ENCODE assay signal across 12 cellular contexts in the genomic region with DNA sequence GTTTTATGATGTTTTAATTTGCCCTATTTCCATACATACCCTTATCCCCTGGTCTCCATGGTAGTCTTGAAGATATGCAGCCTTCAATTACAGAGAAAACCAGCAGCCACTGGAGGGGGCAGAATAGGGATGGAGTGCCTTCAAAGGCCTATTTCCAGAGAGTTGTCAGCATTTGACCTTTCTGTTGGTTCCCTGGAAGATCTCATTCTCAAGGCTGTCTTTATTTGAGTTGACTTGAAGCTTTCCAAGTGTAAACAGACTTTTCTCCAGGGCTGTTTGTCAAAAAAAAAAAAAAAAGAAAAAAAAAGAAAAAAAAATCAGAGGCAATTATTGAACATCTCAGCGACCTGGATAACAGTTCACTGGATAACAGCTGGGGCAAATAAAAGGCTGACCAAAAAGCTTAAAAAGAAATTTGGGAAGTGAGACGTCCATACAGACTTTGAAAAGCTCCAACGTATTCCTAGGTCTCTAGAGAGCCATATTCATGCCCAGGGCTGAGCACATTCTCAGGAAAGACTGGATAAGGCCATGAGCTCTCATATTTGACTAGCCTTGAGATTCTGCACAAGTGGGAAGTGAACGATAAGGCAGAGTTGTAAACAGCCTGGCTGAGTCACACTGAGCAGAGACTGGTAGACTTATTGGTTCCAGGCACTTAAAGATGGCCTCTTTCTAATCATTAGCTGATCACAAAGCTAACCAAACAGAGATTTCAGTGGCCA.
DNase-seq lines count a peak whose midpoint lies in the region; ATAC-seq and TF ChIP-seq lines count a peak whose summit lies in the region.
"Had no signal": no experiment of that assay in that cellular context is flagged by ENCODE, and none has a peak within 500 bp of the region (broad histone marks: within the 10 kb centered on the region; RNA-seq: fewer than 3 reads in every experiment).

No MANE protein-coding gene starts in this region.

- H3K36me3 ChIP-seq in right atrium auricular region, result no peaks in the 10 kb centered on the region

- peaks cover 9% of the 10 kb centered on the region for H3K36me3 Mint-ChIP-seq in chondrocyte (ENCODE audit: low read depth)

- H3K4me1 Mint-ChIP-seq in chondrocyte (ENCODE audit: low read depth), result peaks cover 33% of the 10 kb centered on the region

- H3K9me3 ChIP-seq in right atrium auricular region, result peaks cover 0 to 24% of the 10 kb centered on the region in 2 donors

- no peak for DNase-seq in chondrocyte (ENCODE audit: low spot score)
- no peak for DNase-seq in right atrium auricular region (ENCODE audit: low spot score)
- no peak for DNase-seq in sciatic nerve (ENCODE audit: low spot score)
- DNase-seq in NOMO-1 treated with dmso at 0.1 percent for 144 hours (lab: John Stamatoyannopoulos, UW; ENCODE audit: unreplicated experiment), result no peak
- no peak for DNase-seq in RPMI8226
- no peak for DNase-seq in GM19240 (ENCODE audit: insufficient read length, low spot score)
- DNase-seq: ACHN; activated CD8-positive, alpha-beta T cell treated with anti-CD3 and anti-CD28 coated beads for 36 hours; activated gamma-delta T cell had no signal

- H3K4me1 ChIP-seq in right atrium auricular region, result peaks cover 0 to 5% of the 10 kb centered on the region in 2 donors

- no peak overlapping the region for H3K4me3 Mint-ChIP-seq in chondrocyte (ENCODE audit: unreplicated experiment)
- H3K4me3 Mint-ChIP-seq: activated CD8-positive, alpha-beta T cell treated with anti-CD3 and anti-CD28 coated beads for 36 hours; T-helper 1 cell treated with Interleukin-12 subunit alpha and Interleukin-12 subunit beta and Interleukin-4 antibody, amounts not matched to agents 30 μg/mL and 1 μg/mL, for 36 hours had no signal

- H3K27ac ChIP-seq in C4-2B (peak overlapping the region; percentile 42; the same call in 1 of the 2 replicates), right atrium auricular region (peak overlapping the region; percentile 54 to 76)

- TF ChIP-seq CTCF in C4-2B (conservative IDR thresholded peaks at IDR 0.05) (no peak), chondrocyte (IDR thresholded peaks at IDR 0.05) (no peak), right atrium auricular region (IDR thresholded peaks at IDR 0.05) (no peak)

- intact Hi-C loops in sciatic nerve (cut with DNase I), result no loop called here

- no peaks in the 10 kb centered on the region for H3K27me3 ChIP-seq in right atrium auricular region

- H3K9me3 Mint-ChIP-seq in chondrocyte (ENCODE audit: low read depth), result peaks cover 15% of the 10 kb centered on the region

- H3K27me3 Mint-ChIP-seq in chondrocyte (ENCODE audit: low read depth), result no peaks in the 10 kb centered on the region
- H3K27me3 Mint-ChIP-seq: activated CD8-positive, alpha-beta T cell treated with anti-CD3 and anti-CD28 coated beads for 36 hours had no signal

- H3K27ac Mint-ChIP-seq in chondrocyte (ENCODE audit: unreplicated experiment), result peak overlapping the region; percentile 77
- H3K27ac Mint-ChIP-seq: activated CD8-positive, alpha-beta T cell treated with anti-CD3 and anti-CD28 coated beads for 36 hours; T-helper 1 cell treated with Interleukin-12 subunit alpha and Interleukin-12 subunit beta and Interleukin-4 antibody, amounts not matched to agents 30 μg/mL and 1 μg/mL, for 36 hours had no signal

- ATAC-seq in sciatic nerve, result peak; percentile 85
- no peak for ATAC-seq in GM18909 (IDR thresholded peaks at IDR 0.05; ENCODE audit: poor library complexity, unreplicated experiment)
- ATAC-seq: activated CD8-positive, alpha-beta T cell treated with anti-CD3 and anti-CD28 coated beads for 36 hours had no signal

- no peak overlapping the region for H3K4me3 ChIP-seq in right atrium auricular region
